Comparison of ENCODE assay signal across 9 cellular contexts in genomic region chr9:106869458-106869857, GRCh38. TPM values are rescaled to one million over a fixed set of nuclear protein-coding genes. Genes with fewer than 3 reads are reported as not detected.
A peak's percentile ranks its signal among the peaks of the same experiment; 100 is the strongest.
DNase-seq lines count a peak whose midpoint lies in the region; ATAC-seq, FAIRE-seq and TF ChIP-seq lines count a peak whose summit lies in the region.
"Had no signal": no experiment of that assay in that cellular context is flagged by ENCODE, and none has a peak within 500 bp of the region (broad histone marks: within the 10 kb centered on the region; RNA-seq: fewer than 3 reads in every experiment).

No MANE protein-coding gene starts in this region.

- H3K9me3 ChIP-seq in right cardiac atrium (ENCODE audit: control insufficient read depth, low read length) (no peaks in the 10 kb centered on the region), psoas muscle (no peaks in the 10 kb centered on the region)

- peak; percentile 26 for DNase-seq in bronchial epithelial cell (ENCODE audit: low read depth)
- DNase-seq in right cardiac atrium, result no peak
- DNase-seq in psoas muscle, result no peak
- DNase-seq in GM19239 (ENCODE audit: insufficient read length, low spot score), result no peak
- no peak for DNase-seq in NCI-H82 (lab: John Stamatoyannopoulos, UW)
- DNase-seq in T1000 (lab: John Stamatoyannopoulos, UW), result no peak
- DNase-seq: stimulated activated naive CD4-positive, alpha-beta T cell had no signal

- H3K4me1 ChIP-seq in right cardiac atrium (ENCODE audit: control insufficient read depth, insufficient read depth, low read length) (peaks cover 2% of the 10 kb centered on the region), psoas muscle (peaks cover 65% of the 10 kb centered on the region)

- WGBS in right cardiac atrium, result 7% methylated on average over 3 of the region's 3 CpGs
- 7 to 17% (median 11%) methylated on average over 3 of the region's 3 CpGs for WGBS in psoas muscle, 3 donors

- H3K4me3 ChIP-seq in bronchial epithelial cell (ENCODE audit: low read depth, low read length) (no peak overlapping the region), right cardiac atrium (ENCODE audit: low read length) (no peak overlapping the region), psoas muscle (no peak overlapping the region)

- peak overlapping the region; percentile 60; the same call in 1 of the 2 replicates for H3K27ac ChIP-seq in C4-2B
- peak overlapping the region; percentile 48 for H3K27ac ChIP-seq in right cardiac atrium (ENCODE audit: low read length)
- H3K27ac ChIP-seq in psoas muscle, result peak overlapping the region; percentile 71

- no peaks in the 10 kb centered on the region for H3K27me3 ChIP-seq in bronchial epithelial cell (ENCODE audit: control insufficient read depth, insufficient read depth, low read length)
- H3K27me3 ChIP-seq in right cardiac atrium (ENCODE audit: control insufficient read depth, insufficient read depth), result no peaks in the 10 kb centered on the region
- no peaks in the 10 kb centered on the region for H3K27me3 ChIP-seq in psoas muscle (ENCODE audit: insufficient read depth in 3 of 3, low read length in 2 of 3)

- ATAC-seq in right cardiac atrium (peak; percentile 48 to 64), psoas muscle (peak in 2 of 4 donors; percentile 12 to 22), GM19455 (IDR thresholded peaks at IDR 0.05; ENCODE audit: unreplicated experiment) (no peak)

- H3K36me3 ChIP-seq in bronchial epithelial cell (ENCODE audit: control insufficient read depth, insufficient read depth, low read length) (no peaks in the 10 kb centered on the region), psoas muscle (ENCODE audit: insufficient read depth in 1 of 2, low read depth in 1 of 2) (no peaks in the 10 kb centered on the region)

- TF ChIP-seq CTCF in C4-2B (conservative IDR thresholded peaks at IDR 0.05) (no peak), bronchial epithelial cell (IDR thresholded peaks at IDR 0.05; ENCODE audit: insufficient read depth, low read length, severe bottlenecking) (no peak), psoas muscle (IDR thresholded peaks at IDR 0.05) (no peak)

- FAIRE-seq in bronchial epithelial cell (lab: Jason Lieb, UNC), result no peak
- FAIRE-seq in GM19239 (lab: Jason Lieb, UNC), result no peak

- intact Hi-C loops in right cardiac atrium (cut with DNase I), result loop anchor here (10.0 kb wide), 4 partner anchors 45 to 305 kb away; no protein-coding TSS in a partner anchor
- intact Hi-C loops in psoas muscle (cut with DNase I), result loop anchor here (10.0 kb wide), 4 partner anchors 165 to 965 kb away; no protein-coding TSS in a partner anchor

RNA-seq across cellular contexts. Expression of gene ZNF462, which starts 6.5 kb away (rescaled TPM):
- total RNA-seq in bronchial epithelial cell (8.2 and 8.3 TPM in 2 replicates), right cardiac atrium (10 to 100 TPM; 29.0 to 34.6 (median 31.8) TPM), psoas muscle (100 to 1,000 TPM in 1 of 4 donors, 10 to 100 TPM in 3; 16.3 to 102 (median 24.6) TPM)
- polyA plus RNA-seq in right cardiac atrium (5.2 TPM), psoas muscle (1 to 10 TPM; 2.0 to 6.1 (median 2.5) TPM)
